Comparison of ENCODE assay signal across 1 cellular context in the genomic region with DNA sequence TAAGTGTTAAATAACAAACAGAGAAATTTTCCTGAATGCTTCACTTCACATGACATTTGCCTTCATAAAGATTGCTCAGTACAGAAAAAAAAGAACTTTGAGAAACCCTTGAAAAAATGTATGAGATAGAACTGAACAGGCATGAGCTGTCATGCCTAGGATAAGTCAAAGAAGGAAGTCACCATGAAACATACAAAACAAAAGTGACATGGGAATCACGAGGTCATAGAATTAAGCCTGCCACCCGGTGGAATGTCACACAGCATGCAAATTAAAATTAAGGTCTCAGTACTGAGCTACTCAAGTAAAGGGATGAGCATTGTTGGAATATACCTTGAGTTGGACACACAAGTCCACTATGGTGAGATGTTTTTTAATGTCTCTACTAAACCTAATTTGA.
TF ChIP-seq lines count a peak whose summit lies in the region.

No MANE protein-coding gene starts in this region.

TF ChIP-seq in A549, 52 proteins besides CTCF, POLR2A, EP300 and RAD21:
- no peak for TF ChIP-seq ATOH8 (CRISPR knock-in tag; IDR thresholded peaks at IDR 0.05; ENCODE audit: low read depth)
- no peak for TF ChIP-seq RFX5 (IDR thresholded peaks at IDR 0.05)
- TF ChIP-seq MAZ (IDR thresholded peaks at IDR 0.05; ENCODE audit: borderline replicate concordance, low read depth, low read length), result no peak
- 0 out of 3 replicates have a peak, but pooled peaks have one; percentile 12 for TF ChIP-seq SMC3 (IDR thresholded peaks at IDR 0.05)
- no peak for TF ChIP-seq HOXB5 (CRISPR knock-in tag; IDR thresholded peaks at IDR 0.05)
